In the genomic region with DNA sequence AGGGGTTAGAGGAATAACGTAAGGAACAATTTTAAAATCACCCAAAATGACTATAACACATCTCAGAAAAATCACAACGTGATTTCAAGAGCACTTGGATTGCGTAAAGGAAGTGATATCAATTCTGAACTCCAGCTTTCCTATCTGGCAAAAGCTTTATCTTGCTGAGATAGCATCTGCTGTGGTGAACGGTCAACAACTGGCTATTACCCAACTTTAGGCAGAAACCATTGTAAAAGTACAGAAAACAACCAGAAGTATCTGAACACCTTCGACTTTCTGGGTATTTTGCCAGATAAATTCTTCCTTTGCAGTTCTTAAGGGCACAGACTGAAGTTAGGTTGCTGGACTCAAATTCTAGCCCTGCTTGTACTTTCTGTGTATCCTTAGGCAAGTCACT, we compare ENCODE assay signal across 16 cellular contexts. TPM values are rescaled to one million over a fixed set of nuclear protein-coding genes. Genes with fewer than 3 reads are reported as not detected.
A peak's percentile ranks its signal among the peaks of the same experiment; 100 is the strongest.
DNase-seq lines count a peak whose midpoint lies in the region; ATAC-seq and TF ChIP-seq lines count a peak whose summit lies in the region.
"Had no signal": no experiment of that assay in that cellular context is flagged by ENCODE, and none has a peak within 500 bp of the region (broad histone marks: within the 10 kb centered on the region; RNA-seq: fewer than 3 reads in every experiment).

No MANE protein-coding gene starts in this region.

- H3K9me3 ChIP-seq in parathyroid adenoma (ENCODE audit: control insufficient read depth, low read length) (no peaks in the 10 kb centered on the region), endodermal cell (ENCODE audit: control insufficient read depth, low read length) (peaks cover 5% of the 10 kb centered on the region)
- H3K9me3 ChIP-seq: adrenal gland had no signal

- DNase-seq in G401 (ENCODE audit: low spot score) (peak; percentile 64), MV-4-11 (lab: John Stamatoyannopoulos, UW) (peak; percentile 23), fibroblast of mammary gland (ENCODE audit: low read depth) (peak; percentile 43), GM23338 (ENCODE audit: low spot score) (no peak), endodermal cell (no peak)
- DNase-seq: activated CD4-positive, CD25-positive, alpha-beta regulatory T cell treated with anti-CD3 and anti-CD28 coated beads, Interleukin-2, amount 50 U/mL, for 72 hours; caudate nucleus; effector memory CD4-positive, alpha-beta T cell; NCI-H187; SJCRH30; stimulated activated CD4-positive, alpha-beta T cell treated with anti-CD3 and anti-CD28 coated beads, Interleukin-2, amount 100 ng/mL, for 24 hours had no signal

- H3K36me3 Mint-ChIP-seq in GM23338 (ENCODE audit: low read depth) (no peaks in the 10 kb centered on the region), endodermal cell (ENCODE audit: low read depth) (no peaks in the 10 kb centered on the region)

- H3K9ac ChIP-seq in parathyroid adenoma (no peak overlapping the region), endodermal cell (ENCODE audit: extremely low read depth, low read length, poor library complexity, severe bottlenecking) (no peak overlapping the region)

- no peaks in the 10 kb centered on the region for H3K4me1 Mint-ChIP-seq in GM23338
- H3K4me1 Mint-ChIP-seq in endodermal cell = peaks cover 12% of the 10 kb centered on the region

- H3K36me3 ChIP-seq in parathyroid adenoma (ENCODE audit: control insufficient read depth, insufficient read depth, low read length) (no peaks in the 10 kb centered on the region), GM23338 (ENCODE audit: insufficient read depth) (no peaks in the 10 kb centered on the region), endodermal cell (ENCODE audit: control insufficient read depth, insufficient read depth, low read length) (no peaks in the 10 kb centered on the region)
- H3K36me3 ChIP-seq: adrenal gland, SJCRH30 had no signal

- H3K9me3 Mint-ChIP-seq in GM23338 = no peaks in the 10 kb centered on the region
- H3K9me3 Mint-ChIP-seq in endodermal cell = no peaks in the 10 kb centered on the region
- H3K9me3 Mint-ChIP-seq: activated T-helper 2 cell treated with anti-CD3 and anti-CD28 coated beads, Interferon-gamma antibody, Interleukin-2, Interleukin-4, amounts not matched to agents 10 μg/mL and 5 μg/mL and 100 μg/mL, durations not matched to agents 14 hours and 24 hours and 36 hours had no signal

- H3K4me3 Mint-ChIP-seq in GM23338 (no peak overlapping the region), endodermal cell (no peak overlapping the region)

- H2AFZ ChIP-seq in parathyroid adenoma = no peak overlapping the region
- H2AFZ ChIP-seq in GM23338 = no peak overlapping the region

- no peaks in the 10 kb centered on the region for H4K20me1 ChIP-seq in GM23338 (replicated peaks; ENCODE audit: insufficient read depth)

- H3F3A ChIP-seq in GM23338 (replicated peaks; ENCODE audit: low read depth) = no peaks in the 10 kb centered on the region

- H3K27me3 ChIP-seq in parathyroid adenoma (ENCODE audit: control insufficient read depth, insufficient read depth, low read length) (no peaks in the 10 kb centered on the region), GM23338 (ENCODE audit: insufficient read depth) (no peaks in the 10 kb centered on the region), endodermal cell (ENCODE audit: control insufficient read depth, insufficient read depth, low read length, poor library complexity, severe bottlenecking) (no peaks in the 10 kb centered on the region)
- H3K27me3 ChIP-seq: adrenal gland, SJCRH30 had no signal

- H3K4me1 ChIP-seq in parathyroid adenoma = peaks cover 54% of the 10 kb centered on the region
- no peaks in the 10 kb centered on the region; the same call in 1 of the 2 replicates for H3K4me1 ChIP-seq in GM23338 (ENCODE audit: insufficient read depth)
- no peaks in the 10 kb centered on the region for H3K4me1 ChIP-seq in endodermal cell (ENCODE audit: control insufficient read depth, insufficient read depth, low read length)

- no peaks in the 10 kb centered on the region for H3K27me3 Mint-ChIP-seq in GM23338 (ENCODE audit: insufficient read depth, low read depth, poor library complexity)
- H3K27me3 Mint-ChIP-seq in endodermal cell (ENCODE audit: insufficient read depth) = peaks cover 3% of the 10 kb centered on the region

- no peak overlapping the region for H3K4me3 ChIP-seq in fibroblast of mammary gland (ENCODE audit: control insufficient read depth, low read depth, low read length)
- peak overlapping the region; percentile 11 for H3K4me3 ChIP-seq in parathyroid adenoma (ENCODE audit: low read depth, low read length)
- no peak overlapping the region for H3K4me3 ChIP-seq in GM23338
- no peak overlapping the region for H3K4me3 ChIP-seq in endodermal cell (ENCODE audit: low read length)
- H3K4me3 ChIP-seq: adrenal gland, SJCRH30 had no signal

- H3K4me2 ChIP-seq in parathyroid adenoma (ENCODE audit: low read length) (peak overlapping the region; percentile 26), GM23338 (no peak overlapping the region)

- peak overlapping the region; percentile 85 for H3K27ac ChIP-seq in parathyroid adenoma
- H3K27ac ChIP-seq in GM23338 (ENCODE audit: low read depth) = no peak overlapping the region
- H3K27ac ChIP-seq in endodermal cell (ENCODE audit: low read depth, low read length) = no peak overlapping the region
- H3K27ac ChIP-seq: SJCRH30 had no signal

- H3K9me2 ChIP-seq in GM23338 (ENCODE audit: insufficient read depth) = 0 out of 2 replicates have a peak, but pooled peaks cover 3% of the 10 kb centered on the region

- ATAC-seq in GM23338 = no peak
- ATAC-seq in GM21515 (IDR thresholded peaks at IDR 0.05; ENCODE audit: unreplicated experiment) = no peak

- TF ChIP-seq CTCF in fibroblast of mammary gland (conservative IDR thresholded peaks at IDR 0.05; ENCODE audit: control insufficient read depth, insufficient read depth, low read depth, low read length) (no peak), parathyroid adenoma (IDR thresholded peaks at IDR 0.05) (no peak), GM23338 (conservative IDR thresholded peaks at IDR 0.05; ENCODE audit: low read depth in 2 of 2) (no peak), endodermal cell (conservative IDR thresholded peaks at IDR 0.05) (no peak)

- H3K27ac Mint-ChIP-seq in GM23338 = no peak overlapping the region
- no peak overlapping the region for H3K27ac Mint-ChIP-seq in endodermal cell
- H3K27ac Mint-ChIP-seq: activated T-helper 2 cell treated with anti-CD3 and anti-CD28 coated beads, Interferon-gamma antibody, Interleukin-2, Interleukin-4, amounts not matched to agents 10 μg/mL and 5 μg/mL and 100 μg/mL, durations not matched to agents 14 hours and 24 hours and 36 hours had no signal

- H3K79me2 ChIP-seq in parathyroid adenoma (peaks cover 27% of the 10 kb centered on the region), GM23338 (replicated peaks; ENCODE audit: insufficient read depth) (no peaks in the 10 kb centered on the region)

- in situ Hi-C loops in G401 (cut with HindIII; ENCODE audit: low sequenced_read_pairs) = no loop called here

- WGBS in endodermal cell (ENCODE audit: insufficient coverage in 1 of 2, insufficient read length in 1 of 2), 2 experiments = 90 to 91% methylated on average over 4 to 5 of the region's 5 CpGs

TF ChIP-seq in GM23338, 12 proteins besides CTCF, POLR2A, EP300 and RAD21:
- TF ChIP-seq EZH2phosphoT487 (IDR thresholded peaks at IDR 0.05; ENCODE audit: unreplicated experiment) (no peak), EZH2 (IDR thresholded peaks at IDR 0.05; ENCODE audit: low read depth, unreplicated experiment) (no peak), JUNB (IDR thresholded peaks at IDR 0.05; ENCODE audit: unreplicated experiment) (no peak), ZNF331 (CRISPR knock-in tag; IDR thresholded peaks at IDR 0.05; ENCODE audit: low read depth) (no peak), POLR2AphosphoS5 (IDR thresholded peaks at IDR 0.05; ENCODE audit: low read depth) (no peak), CREB1 (CRISPR knock-in tag; IDR thresholded peaks at IDR 0.05; ENCODE audit: low read depth) (no peak)
- TF ChIP-seq, protein P1, sequence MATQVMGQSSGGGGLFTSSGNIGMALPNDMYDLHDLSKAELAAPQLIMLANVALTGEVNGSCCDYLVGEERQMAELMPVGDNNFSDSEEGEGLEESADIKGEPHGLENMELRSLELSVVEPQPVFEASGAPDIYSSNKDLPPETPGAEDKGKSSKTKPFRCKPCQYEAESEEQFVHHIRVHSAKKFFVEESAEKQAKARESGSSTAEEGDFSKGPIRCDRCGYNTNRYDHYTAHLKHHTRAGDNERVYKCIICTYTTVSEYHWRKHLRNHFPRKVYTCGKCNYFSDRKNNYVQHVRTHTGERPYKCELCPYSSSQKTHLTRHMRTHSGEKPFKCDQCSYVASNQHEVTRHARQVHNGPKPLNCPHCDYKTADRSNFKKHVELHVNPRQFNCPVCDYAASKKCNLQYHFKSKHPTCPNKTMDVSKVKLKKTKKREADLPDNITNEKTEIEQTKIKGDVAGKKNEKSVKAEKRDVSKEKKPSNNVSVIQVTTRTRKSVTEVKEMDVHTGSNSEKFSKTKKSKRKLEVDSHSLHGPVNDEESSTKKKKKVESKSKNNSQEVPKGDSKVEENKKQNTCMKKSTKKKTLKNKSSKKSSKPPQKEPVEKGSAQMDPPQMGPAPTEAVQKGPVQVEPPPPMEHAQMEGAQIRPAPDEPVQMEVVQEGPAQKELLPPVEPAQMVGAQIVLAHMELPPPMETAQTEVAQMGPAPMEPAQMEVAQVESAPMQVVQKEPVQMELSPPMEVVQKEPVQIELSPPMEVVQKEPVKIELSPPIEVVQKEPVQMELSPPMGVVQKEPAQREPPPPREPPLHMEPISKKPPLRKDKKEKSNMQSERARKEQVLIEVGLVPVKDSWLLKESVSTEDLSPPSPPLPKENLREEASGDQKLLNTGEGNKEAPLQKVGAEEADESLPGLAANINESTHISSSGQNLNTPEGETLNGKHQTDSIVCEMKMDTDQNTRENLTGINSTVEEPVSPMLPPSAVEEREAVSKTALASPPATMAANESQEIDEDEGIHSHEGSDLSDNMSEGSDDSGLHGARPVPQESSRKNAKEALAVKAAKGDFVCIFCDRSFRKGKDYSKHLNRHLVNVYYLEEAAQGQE (IDR thresholded peaks at IDR 0.05; ENCODE audit: unreplicated experiment) = no peak

RNA-seq across cellular contexts. Expression of a gene that starts 9.2 kb away (rescaled TPM):
- 1.1 TPM in 1 of 2 replicates, not detected in the other for total RNA-seq in G401 (2014; rRNA removed; shearing (Covaris generic))
- total RNA-seq in GM23338 (2014; rRNA removed; shearing (Covaris generic)) = 0.23 and 2.2 TPM in 2 replicates
- polyA plus RNA-seq in GM23338 (2016; fragmentation: Nextera tagmentation; extraction: Ambion mirVana) = 0.19 and 0.31 TPM in 2 replicates
- under 1 TPM; 0.24 to 0.66 TPM for total RNA-seq in endodermal cell
- polyA plus RNA-seq in endodermal cell (2013, experiment 1 of 2) = 0.18 TPM
- polyA plus RNA-seq in endodermal cell (2013, experiment 2 of 2) = 0.62 TPM
- total RNA-seq: activated T-helper 2 cell treated with anti-CD3 and anti-CD28 coated beads, Interferon-gamma antibody, Interleukin-2, Interleukin-4, amounts not matched to agents 10 μg/mL and 5 μg/mL and 100 μg/mL, durations not matched to agents 14 hours and 24 hours and 36 hours; T-helper 2 cell treated with Interferon-gamma antibody and Interleukin-4, amounts not matched to agents 100 ng/mL and 5 ng/mL, for 36 hours had no signal

Comparison
In these comparisons a context has a peak if more than half of its experiments do, and no peak if none do; other contexts are left out.
1. DNase-seq: peak in G401 (single experiment), MV-4-11 (single experiment) and fibroblast of mammary gland (single experiment); none in GM23338 (single experiment) and endodermal cell (single experiment).